Comparison of ENCODE assay signal across 18 cellular contexts in the genomic region with DNA sequence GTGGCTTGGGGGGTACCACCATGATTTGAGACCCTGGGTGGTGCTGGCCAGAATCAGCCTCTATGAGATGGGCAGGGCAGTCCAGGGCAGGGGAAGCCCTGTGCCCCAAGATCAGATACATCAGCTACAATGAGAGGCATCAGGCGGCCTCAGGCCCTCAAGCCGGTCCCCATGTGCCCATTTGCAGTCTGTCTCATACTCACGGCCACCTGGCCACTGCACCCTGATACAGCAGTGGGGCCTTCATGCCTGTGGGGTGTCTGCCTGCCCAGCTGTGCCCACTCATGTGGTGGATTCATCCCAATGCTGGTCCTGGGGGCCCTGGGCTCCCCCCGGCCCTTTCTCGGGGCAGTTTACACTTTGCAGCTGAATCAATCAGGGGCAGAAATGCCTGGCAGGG. TPM values are rescaled to one million over a fixed set of nuclear protein-coding genes. Genes with fewer than 3 reads are reported as not detected.
DNase-seq lines count a peak whose midpoint lies in the region; ATAC-seq and TF ChIP-seq lines count a peak whose summit lies in the region.
"Had no signal": no experiment of that assay in that cellular context is flagged by ENCODE, and none has a peak within 500 bp of the region (broad histone marks: within the 10 kb centered on the region; RNA-seq: fewer than 3 reads in every experiment).

No MANE protein-coding gene starts in this region.

- peak overlapping the region; percentile 45 for H3K27ac Mint-ChIP-seq in chondrocyte (ENCODE audit: unreplicated experiment)
- H3K27ac Mint-ChIP-seq: immature natural killer cell; naive thymus-derived CD8-positive, alpha-beta T cell; T-helper 1 cell treated with Interleukin-12 subunit alpha and Interleukin-12 subunit beta and Interleukin-4 antibody, amounts not matched to agents 30 μg/mL and 1 μg/mL, for 36 hours had no signal

- H3K9ac ChIP-seq in PC-3 (ENCODE audit: low read length), result no peak overlapping the region

- no peaks in the 10 kb centered on the region for H3K27me3 ChIP-seq in PC-3 (ENCODE audit: low read length)
- no peaks in the 10 kb centered on the region for H3K27me3 ChIP-seq in tibial nerve

- ATAC-seq in PC-3 (peak; percentile 17), mucosa of descending colon (no peak), HG02678 (IDR thresholded peaks at IDR 0.05; ENCODE audit: unreplicated experiment) (no peak)
- ATAC-seq: naive thymus-derived CD8-positive, alpha-beta T cell had no signal

- CTCF ChIA-PET in PC-3 (lab: Charles Lee), result no interaction called here

- no peaks in the 10 kb centered on the region for H3K79me2 ChIP-seq in PC-3 (ENCODE audit: low read length)

- DNase-seq in PC-3, result no peak
- DNase-seq in chondrocyte (ENCODE audit: low spot score), result peak; percentile 59
- DNase-seq in mucosa of descending colon, result peak in 2 of 3 donors; percentile 19
- no peak for DNase-seq in tibial nerve (ENCODE audit: low spot score in 2 of 2)
- DNase-seq in stimulated activated CD4-positive, alpha-beta T cell treated with anti-CD3 and anti-CD28 coated beads, Interleukin-1b, Interleukin-23, amount 100 ng/mL, for 48 hours, result no peak
- no peak for DNase-seq in occipital lobe (lab: John Stamatoyannopoulos, UW)
- DNase-seq in NCI-H1105 (lab: John Stamatoyannopoulos, UW), result no peak
- DNase-seq: activated gamma-delta T cell treated with Interleukin-2 at 50 U/mL for 16 hours; NCI-H1092 treated with DMSO at 0.1 percent for 48 hours; NCI-H2081 treated with DMSO at 0.1 percent for 48 hours; stimulated activated CD4-positive, alpha-beta T cell treated with anti-CD3 and anti-CD28 coated beads, Interleukin-12 subunit alpha, Interleukin-12 subunit beta, amount 100 ng/mL, for 4 hours had no signal

- TF ChIP-seq CTCF in PC-3 (conservative IDR thresholded peaks at IDR 0.05; ENCODE audit: low read depth, low read length), result no peak
- no peak for TF ChIP-seq CTCF in chondrocyte (IDR thresholded peaks at IDR 0.05)
- TF ChIP-seq CTCF in mucosa of descending colon (IDR thresholded peaks at IDR 0.05), result no peak
- TF ChIP-seq CTCF in tibial nerve (IDR thresholded peaks at IDR 0.05), result no peak

- peak overlapping the region; percentile 28; the same call in 1 of the 2 replicates for H3K4me2 ChIP-seq in PC-3 (ENCODE audit: low read length)

- H3K9me3 ChIP-seq in PC-3 (ENCODE audit: low read length) (no peaks in the 10 kb centered on the region), mucosa of descending colon (no peaks in the 10 kb centered on the region), tibial nerve (no peaks in the 10 kb centered on the region)
- H3K9me3 ChIP-seq: prostate gland, SJCRH30, thoracic aorta had no signal

- no peak overlapping the region for H3K4me3 ChIP-seq in PC-3 (ENCODE audit: low read length)
- H3K4me3 ChIP-seq in mucosa of descending colon, result no peak overlapping the region
- H3K4me3 ChIP-seq in tibial nerve, result no peak overlapping the region
- H3K4me3 ChIP-seq: prostate gland, SJCRH30, thoracic aorta had no signal

- H3K27me3 Mint-ChIP-seq in chondrocyte (ENCODE audit: low read depth), result no peaks in the 10 kb centered on the region
- H3K27me3 Mint-ChIP-seq: naive thymus-derived CD8-positive, alpha-beta T cell had no signal

- no peaks in the 10 kb centered on the region for H3K9me2 ChIP-seq in PC-3 (replicated peaks; ENCODE audit: low read length)

- TF ChIP-seq EP300 in tibial nerve (IDR thresholded peaks at IDR 0.05), result no peak

- no peaks in the 10 kb centered on the region for H3K36me3 ChIP-seq in PC-3 (ENCODE audit: low read depth, low read length)
- H3K36me3 ChIP-seq in mucosa of descending colon (ENCODE audit: low read depth), result no peaks in the 10 kb centered on the region
- H3K36me3 ChIP-seq in tibial nerve, result no peaks in the 10 kb centered on the region
- H3K36me3 ChIP-seq: prostate gland, SJCRH30, thoracic aorta had no signal

- H3F3A ChIP-seq in PC-3 (ENCODE audit: low read length, unreplicated experiment), result no peaks in the 10 kb centered on the region

- no peaks in the 10 kb centered on the region for H3K36me3 Mint-ChIP-seq in chondrocyte (ENCODE audit: low read depth)
- H3K36me3 Mint-ChIP-seq: immature natural killer cell had no signal

- H2AFZ ChIP-seq in PC-3 (ENCODE audit: low read length), result no peak overlapping the region

- WGBS in tibial nerve, 2 donors, result 84 to 91% methylated on average over 5 of the region's 5 CpGs

- BruUV-seq in PC-3 (replicated peaks; lab: Mats Ljungman, UMichigan), result no TSS peak

- H3K9me3 Mint-ChIP-seq in chondrocyte (ENCODE audit: low read depth), result no peaks in the 10 kb centered on the region
- H3K9me3 Mint-ChIP-seq: immature natural killer cell; naive thymus-derived CD8-positive, alpha-beta T cell; T-helper 1 cell treated with Interleukin-12 subunit alpha and Interleukin-12 subunit beta and Interleukin-4 antibody, amounts not matched to agents 30 μg/mL and 1 μg/mL, for 36 hours had no signal

- intact Hi-C loops in PC-3 (cut with micrococcal nuclease), result no loop called here
- intact Hi-C loops in mucosa of descending colon (cut with DNase I, micrococcal nuclease), result no loop called here

- peaks cover 21% of the 10 kb centered on the region for H3K4me1 Mint-ChIP-seq in chondrocyte (ENCODE audit: low read depth)
- H3K4me1 Mint-ChIP-seq: immature natural killer cell had no signal

- H3K27ac ChIP-seq in PC-3 (ENCODE audit: low read length), result no peak overlapping the region
- peak overlapping the region; percentile 30 to 70 (median 47) for H3K27ac ChIP-seq in tibial nerve
- H3K27ac ChIP-seq: SJCRH30, thoracic aorta had no signal

- POLR2A ChIA-PET in PC-3 (lab: Charles Lee; ENCODE audit: unreplicated experiment), result no interaction called here

- H4K20me1 ChIP-seq in PC-3 (ENCODE audit: low read length), result no peaks in the 10 kb centered on the region

- no peak for TF ChIP-seq POLR2A in tibial nerve (IDR thresholded peaks at IDR 0.05)

- no peak overlapping the region for H3K4me3 Mint-ChIP-seq in chondrocyte (ENCODE audit: unreplicated experiment)
- H3K4me3 Mint-ChIP-seq: immature natural killer cell; naive thymus-derived CD8-positive, alpha-beta T cell; T-helper 1 cell treated with Interleukin-12 subunit alpha and Interleukin-12 subunit beta and Interleukin-4 antibody, amounts not matched to agents 30 μg/mL and 1 μg/mL, for 36 hours had no signal

- H3K4me1 ChIP-seq in PC-3 (ENCODE audit: insufficient read depth, low read length), result peaks cover 25% of the 10 kb centered on the region
- peaks cover 7% of the 10 kb centered on the region for H3K4me1 ChIP-seq in mucosa of descending colon (ENCODE audit: low read depth)
- peaks cover 0 to 46% (median 11%) of the 10 kb centered on the region in 4 donors for H3K4me1 ChIP-seq in tibial nerve
- H3K4me1 ChIP-seq: prostate gland had no signal

RNA-seq across cellular contexts. Expression of a gene that starts 42.4 kb away (rescaled TPM):
- total RNA-seq in PC-3 (2014; rRNA removed) (1.5 and 1.7 TPM in 2 replicates), chondrocyte (2.5 to 8.5 TPM (median 2.7 TPM) in 3 replicates), mucosa of descending colon (1 to 10 TPM; 1.5 to 1.7 (median 1.7) TPM), tibial nerve (1 to 10 TPM; 6.3 to 8.0 (median 7.7) TPM), occipital lobe (2.8 TPM)

Comparison
In these comparisons a context has a peak if more than half of its experiments do, and no peak if none do; other contexts are left out.
1. DNase-seq: peak in chondrocyte (single experiment) and mucosa of descending colon (2 of 3); none in PC-3 (single experiment), tibial nerve (0 of 2), stimulated activated CD4-positive, alpha-beta T cell treated with anti-CD3 and anti-CD28 coated beads, Interleukin-1b, Interleukin-23, amount 100 ng/mL, for 48 hours (single experiment), occipital lobe (single experiment) and NCI-H1105 (single experiment).